Comparison of ENCODE assay signal across 9 cellular contexts in the genomic region with DNA sequence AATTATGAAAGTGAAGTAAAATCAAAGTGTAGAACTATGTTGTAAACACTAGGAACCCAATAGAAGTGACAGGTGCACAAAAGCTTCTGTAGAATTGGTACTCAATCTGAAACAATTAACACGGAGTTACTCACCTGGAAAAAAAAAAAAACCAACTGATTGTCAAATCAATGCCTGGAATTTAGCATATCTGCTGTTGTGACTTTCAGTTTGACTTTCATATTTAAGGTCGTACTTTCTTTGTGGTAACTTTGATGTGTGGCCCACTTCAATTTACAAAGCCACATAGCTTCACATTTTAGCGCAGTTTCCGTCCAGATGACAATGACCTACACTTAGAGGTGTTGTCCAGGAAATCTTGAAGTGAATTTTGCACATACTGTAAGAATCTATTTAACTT.
"Had no signal": no experiment of that assay in that cellular context is flagged by ENCODE, and none has a peak within 500 bp of the region (broad histone marks: within the 10 kb centered on the region; RNA-seq: fewer than 3 reads in every experiment).

No MANE protein-coding gene starts in this region.

- H3K27ac ChIP-seq: HL-60, KMS-11 had no signal

- FAIRE-seq: H1, H54, HepG2 had no signal

- H3K4me3 ChIP-seq: GM23338 had no signal

- H3K4me2 ChIP-seq: GM23338, KMS-11 had no signal

- H3K9ac ChIP-seq: KMS-11 had no signal

- DNase-seq: H9, HCEC 1CT, KBM-7 had no signal

- ATAC-seq: GM23338, HepG2 had no signal
